ENCODE assay signal across 2 cellular contexts in the genomic region with DNA sequence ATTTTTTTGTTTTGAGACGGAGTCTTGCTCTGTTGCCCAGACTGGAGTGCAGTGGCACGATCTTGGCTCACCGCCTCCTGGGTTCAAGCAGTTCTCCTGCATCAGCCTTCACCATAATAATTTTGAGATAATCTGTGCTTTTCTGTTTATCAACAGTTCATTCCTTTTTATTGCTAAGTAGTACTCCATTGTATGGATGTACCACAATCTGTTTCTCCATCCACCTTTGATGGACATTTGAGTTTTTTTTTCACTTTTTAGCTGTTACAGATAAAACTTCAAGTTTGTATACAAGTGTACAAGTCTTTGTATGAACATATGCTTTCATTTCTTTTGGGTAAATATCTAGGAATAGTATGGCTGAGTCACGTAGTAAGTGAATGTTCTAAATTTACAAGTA.
A peak's percentile ranks its signal among the peaks of the same experiment; 100 is the strongest.
TF ChIP-seq lines count a peak whose summit lies in the region.

No MANE protein-coding gene starts in this region.

TF ChIP-seq in A549, 52 proteins besides CTCF, POLR2A, EP300 and RAD21:
- TF ChIP-seq, protein P1, sequence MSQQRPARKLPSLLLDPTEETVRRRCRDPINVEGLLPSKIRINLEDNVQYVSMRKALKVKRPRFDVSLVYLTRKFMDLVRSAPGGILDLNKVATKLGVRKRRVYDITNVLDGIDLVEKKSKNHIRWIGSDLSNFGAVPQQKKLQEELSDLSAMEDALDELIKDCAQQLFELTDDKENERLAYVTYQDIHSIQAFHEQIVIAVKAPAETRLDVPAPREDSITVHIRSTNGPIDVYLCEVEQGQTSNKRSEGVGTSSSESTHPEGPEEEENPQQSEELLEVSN (IDR thresholded peaks at IDR 0.05; ENCODE audit: borderline replicate concordance, low read depth): no peak
- peak; percentile 69; the same call in 1 of the 2 replicates for TF ChIP-seq HDAC2 (IDR thresholded peaks at IDR 0.05)
- peak; percentile 80 for TF ChIP-seq KDM1A (IDR thresholded peaks at IDR 0.05; ENCODE audit: low read depth)

TF ChIP-seq in K562, 482 proteins besides CTCF, POLR2A, EP300 and RAD21:
- TF ChIP-seq HMG20A (CRISPR knock-in tag; conservative IDR thresholded peaks at IDR 0.05) (no peak), CBX3 (IDR thresholded peaks at IDR 0.05; ENCODE audit: borderline replicate concordance in 1 of 2, low read length in 2 of 2) (peak in 1 of 2 experiments; percentile 81; a peak in 2 of 3 replicates), KDM1A (IDR thresholded peaks at IDR 0.05) (peak in 1 of 2 experiments; percentile 36; a peak in 1 of 4 replicates), BACH1 (tag; IDR thresholded peaks at IDR 0.05) (no peak), ZNF146 (CRISPR knock-in tag; IDR thresholded peaks at IDR 0.05; ENCODE audit: unreplicated experiment) (peak; percentile 94), SMARCA5 (IDR thresholded peaks at IDR 0.05) (0 out of 2 replicates have a peak, but pooled peaks have one; percentile 24), ZNF282 (CRISPR knock-in tag; IDR thresholded peaks at IDR 0.05) (no peak), WHSC1 (IDR thresholded peaks at IDR 0.05; ENCODE audit: low read length) (no peak), RBM25 (IDR thresholded peaks at IDR 0.05; ENCODE audit: low read depth, low read length, severe bottlenecking) (peak; percentile 14)
- TF ChIP-seq, protein P2, sequence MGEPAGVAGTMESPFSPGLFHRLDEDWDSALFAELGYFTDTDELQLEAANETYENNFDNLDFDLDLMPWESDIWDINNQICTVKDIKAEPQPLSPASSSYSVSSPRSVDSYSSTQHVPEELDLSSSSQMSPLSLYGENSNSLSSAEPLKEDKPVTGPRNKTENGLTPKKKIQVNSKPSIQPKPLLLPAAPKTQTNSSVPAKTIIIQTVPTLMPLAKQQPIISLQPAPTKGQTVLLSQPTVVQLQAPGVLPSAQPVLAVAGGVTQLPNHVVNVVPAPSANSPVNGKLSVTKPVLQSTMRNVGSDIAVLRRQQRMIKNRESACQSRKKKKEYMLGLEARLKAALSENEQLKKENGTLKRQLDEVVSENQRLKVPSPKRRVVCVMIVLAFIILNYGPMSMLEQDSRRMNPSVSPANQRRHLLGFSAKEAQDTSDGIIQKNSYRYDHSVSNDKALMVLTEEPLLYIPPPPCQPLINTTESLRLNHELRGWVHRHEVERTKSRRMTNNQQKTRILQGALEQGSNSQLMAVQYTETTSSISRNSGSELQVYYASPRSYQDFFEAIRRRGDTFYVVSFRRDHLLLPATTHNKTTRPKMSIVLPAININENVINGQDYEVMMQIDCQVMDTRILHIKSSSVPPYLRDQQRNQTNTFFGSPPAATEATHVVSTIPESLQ (CRISPR knock-in tag; IDR thresholded peaks at IDR 0.05): no peak
